ENCODE assay signal across 21 cellular contexts in the genomic region with DNA sequence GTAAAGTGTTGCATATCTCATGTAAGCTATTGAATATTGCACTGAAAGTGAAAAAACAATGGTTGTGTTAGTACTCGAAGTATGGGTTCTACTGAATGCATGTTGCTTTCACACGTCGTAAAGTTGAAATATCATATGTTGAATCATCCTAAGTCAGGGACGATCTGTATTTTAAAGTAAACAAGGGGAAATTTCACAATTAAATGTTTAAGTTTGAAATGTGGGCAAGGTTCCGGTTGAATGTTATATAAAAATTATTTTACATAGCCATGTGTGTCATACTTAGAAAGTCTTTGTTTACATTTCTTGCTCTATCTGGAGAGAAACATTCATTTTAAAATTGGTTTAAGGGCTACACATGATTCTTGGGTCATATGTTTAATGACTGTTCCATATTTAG.
"Had no signal": no experiment of that assay in that cellular context is flagged by ENCODE, and none has a peak within 500 bp of the region (broad histone marks: within the 10 kb centered on the region; RNA-seq: fewer than 3 reads in every experiment).

No MANE protein-coding gene starts in this region.

- H3K27ac ChIP-seq: brain microvascular endothelial cell had no signal

- DNase-seq: activated B cell treated with CpG ODN at 0.5 μM for 24 hours; activated CD4-positive, alpha-beta memory T cell treated with anti-CD3 and anti-CD28 coated beads for 36 hours; activated CD4-positive, alpha-beta T cell treated with anti-CD3 and anti-CD28 coated beads for 1 hour; activated CD4-positive, alpha-beta T cell treated with anti-CD3 and anti-CD28 coated beads, Interleukin-2, amount 10 ng/mL, durations not matched to agents 24 days and 14 days; activated CD8-positive, alpha-beta memory T cell treated with anti-CD3 and anti-CD28 coated beads for 24 hours; activated effector memory CD4-positive, alpha-beta T cell treated with anti-CD3 and anti-CD28 coated beads, Interleukin-2, amount 50 U/mL, for 16 hours; activated naive CD4-positive, alpha-beta T cell treated with anti-CD3 and anti-CD28 coated beads for 36 hours; activated naive CD8-positive, alpha-beta T cell treated with anti-CD3 and anti-CD28 coated beads for 36 hours; activated T-cell treated with anti-CD3 and anti-CD28 coated beads, Interleukin-2, amount 50 U/mL, for 4 hours; brain microvascular endothelial cell; cerebellar nuclear complex; NCI-H1105 treated with DMSO at 0.1 percent for 48 hours; NCI-H1436 treated with DMSO at 0.1 percent for 48 hours; NCI-H187; NCI-H2081; NCI-H510A treated with DMSO at 0.1 percent for 48 hours; NCI-H69; SHP77 treated with DMSO at 0.1 percent for 48 hours; T-cell; T-helper 2 cell; T1000 had no signal

- H3K27me3 ChIP-seq: brain microvascular endothelial cell had no signal

- H3K36me3 ChIP-seq: brain microvascular endothelial cell had no signal

- ATAC-seq: activated T-cell treated with anti-CD3 and anti-CD28 coated beads, Interleukin-2, amount 50 U/mL, for 4 hours; T-cell had no signal
